ENCODE assay signal across 24 cellular contexts in the genomic region with DNA sequence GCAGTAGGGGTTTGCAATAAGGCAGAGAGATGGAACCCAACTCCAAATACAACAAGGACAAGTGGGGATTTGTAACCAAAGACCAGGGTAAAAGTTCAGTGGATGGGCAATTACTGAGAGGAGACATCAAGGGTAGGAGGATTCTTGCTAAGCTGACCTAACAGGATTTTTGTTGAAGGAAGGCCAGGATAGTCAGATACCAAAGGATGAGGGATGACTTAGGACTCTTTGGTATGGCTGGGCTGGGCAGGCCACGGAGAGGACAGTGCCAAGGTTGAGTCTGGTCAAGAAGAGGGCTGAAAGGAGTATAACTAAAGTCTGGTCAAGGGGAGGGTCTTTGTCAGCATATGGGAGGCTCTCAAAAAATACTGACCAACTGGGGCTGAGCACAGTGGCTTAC.
"Had no signal": no experiment of that assay in that cellular context is flagged by ENCODE, and none has a peak within 500 bp of the region (broad histone marks: within the 10 kb centered on the region; RNA-seq: fewer than 3 reads in every experiment).

No MANE protein-coding gene starts in this region.

- H3K9me3 ChIP-seq: colonic mucosa, esophagus squamous epithelium, gastrocnemius medialis, heart right ventricle, lower lobe of right lung, prostate gland, right atrium auricular region, suprapubic skin, transverse colon had no signal

- H3K4me3 Mint-ChIP-seq: central memory CD8-positive, alpha-beta T cell; dendritic cell treated with granulocyte-macrophage colony-stimulating factor and Interleukin-4, amounts not matched to agents 40 ng/mL and 50 ng/mL, for 4 days; immature natural killer cell; naive thymus-derived CD8-positive, alpha-beta T cell; nephron progenitor cell; stimulated activated naive B cell treated with anti-CD40 and anti-IgM and Interleukin-4, amounts not matched to agents 10 μg/mL and 1 μg/mL and 100 μg/mL, for 72 hours; stimulated activated naive CD8-positive, alpha-beta T cell treated with anti-CD3 and anti-CD28 coated beads, Interleukin-15, amount 100 ng/mL, for 72 hours had no signal

- DNase-seq: colonic mucosa; effector memory CD4-positive, alpha-beta T cell; esophagus squamous epithelium; gastrocnemius medialis; heart right ventricle; hippocampal formation; immature natural killer cell; islet precursor cell; kidney glomerular epithelial cell; left ventricle myocardium superior; lower lobe of right lung; naive thymus-derived CD8-positive, alpha-beta T cell; nephron progenitor cell; nucleus accumbens; stimulated activated CD4-positive, alpha-beta T cell treated with anti-CD3 and anti-CD28 coated beads, Interleukin-4, amount 100 ng/mL, for 4 hours; stimulated activated naive B cell treated with anti-CD40 and anti-IgM and Interleukin-4, amounts not matched to agents 10 μg/mL and 1 μg/mL and 100 μg/mL, for 72 hours; stimulated activated naive CD8-positive, alpha-beta T cell treated with anti-CD3 and anti-CD28 coated beads, Interleukin-15, amount 100 ng/mL, for 72 hours; transverse colon had no signal

- H3K27ac ChIP-seq: colonic mucosa, esophagus squamous epithelium, gastrocnemius medialis, heart right ventricle, lower lobe of right lung, prostate gland, right atrium auricular region, suprapubic skin, transverse colon had no signal

- H3K36me3 Mint-ChIP-seq: immature natural killer cell; naive thymus-derived CD8-positive, alpha-beta T cell; stimulated activated naive B cell treated with anti-CD40 and anti-IgM and Interleukin-4, amounts not matched to agents 10 μg/mL and 1 μg/mL and 100 μg/mL, for 72 hours had no signal

- H3K4me1 Mint-ChIP-seq: central memory CD8-positive, alpha-beta T cell; nephron progenitor cell had no signal

- ATAC-seq: gastrocnemius medialis; heart right ventricle; left ventricle myocardium superior; lower lobe of right lung; naive thymus-derived CD8-positive, alpha-beta T cell; sciatic nerve; stimulated activated naive B cell treated with anti-CD40 and anti-IgM and Interleukin-4, amounts not matched to agents 10 μg/mL and 1 μg/mL and 100 μg/mL, for 72 hours; stimulated activated naive CD8-positive, alpha-beta T cell treated with anti-CD3 and anti-CD28 coated beads, Interleukin-15, amount 100 ng/mL, for 72 hours had no signal

- H3K27ac Mint-ChIP-seq: dendritic cell treated with granulocyte-macrophage colony-stimulating factor and Interleukin-4, amounts not matched to agents 40 ng/mL and 50 ng/mL, for 4 days; immature natural killer cell; nephron progenitor cell; stimulated activated naive B cell treated with anti-CD40 and anti-IgM and Interleukin-4, amounts not matched to agents 10 μg/mL and 1 μg/mL and 100 μg/mL, for 72 hours; stimulated activated naive CD8-positive, alpha-beta T cell treated with anti-CD3 and anti-CD28 coated beads, Interleukin-15, amount 100 ng/mL, for 72 hours had no signal

- H3K27me3 ChIP-seq: colonic mucosa, esophagus squamous epithelium, gastrocnemius medialis, heart right ventricle, right atrium auricular region, suprapubic skin had no signal

- H3K4me3 ChIP-seq: colonic mucosa, esophagus squamous epithelium, gastrocnemius medialis, heart right ventricle, lower lobe of right lung, prostate gland, right atrium auricular region, suprapubic skin, transverse colon had no signal

- H3K9me3 Mint-ChIP-seq: dendritic cell treated with granulocyte-macrophage colony-stimulating factor and Interleukin-4, amounts not matched to agents 40 ng/mL and 50 ng/mL, for 4 days; naive thymus-derived CD8-positive, alpha-beta T cell; nephron progenitor cell; stimulated activated naive B cell treated with anti-CD40 and anti-IgM and Interleukin-4, amounts not matched to agents 10 μg/mL and 1 μg/mL and 100 μg/mL, for 72 hours; stimulated activated naive CD8-positive, alpha-beta T cell treated with anti-CD3 and anti-CD28 coated beads, Interleukin-15, amount 100 ng/mL, for 72 hours had no signal

- H3K27me3 Mint-ChIP-seq: central memory CD8-positive, alpha-beta T cell had no signal

- H3K36me3 ChIP-seq: colonic mucosa, esophagus squamous epithelium, gastrocnemius medialis, heart right ventricle, lower lobe of right lung, prostate gland, right atrium auricular region, suprapubic skin, transverse colon had no signal
